ENCODE assay signal across 21 cellular contexts in the genomic region with DNA sequence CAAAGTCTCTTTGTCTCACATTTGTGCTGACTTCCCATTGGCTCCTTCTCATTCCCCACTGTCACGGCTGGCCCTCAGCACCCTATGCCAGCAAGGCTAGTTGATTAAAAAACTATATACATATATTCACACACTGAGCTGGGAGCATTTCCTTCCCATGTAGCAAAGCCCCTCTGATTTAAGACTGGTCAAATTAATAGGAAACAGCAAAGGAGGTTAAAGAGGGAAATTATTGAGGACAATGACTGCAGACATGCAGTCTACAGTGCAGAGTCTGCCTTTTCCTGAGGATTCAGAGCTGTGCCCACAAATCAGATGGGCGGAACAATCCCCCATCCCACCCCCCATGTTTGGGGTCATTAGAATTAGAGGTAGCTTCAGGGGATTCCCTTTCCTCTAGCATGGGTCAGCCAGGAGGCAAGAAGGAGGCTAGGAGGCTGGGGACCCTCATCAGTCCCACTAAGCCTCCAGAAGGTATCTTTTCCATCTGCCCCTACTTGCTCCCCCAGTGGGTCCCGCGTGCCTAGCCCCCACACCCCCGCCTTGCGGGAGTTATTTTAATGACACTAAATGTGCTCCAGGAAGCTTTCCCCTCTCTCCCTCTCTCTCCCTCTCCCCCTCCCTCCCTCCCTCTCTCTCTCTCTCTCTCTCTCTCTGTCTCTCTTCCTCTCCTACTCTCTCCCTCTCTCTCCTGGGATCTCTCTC. TPM values are rescaled to one million over a fixed set of nuclear protein-coding genes. Genes with fewer than 3 reads are reported as not detected.
DNase-seq lines count a peak whose midpoint lies in the region; ATAC-seq and TF ChIP-seq lines count a peak whose summit lies in the region.
"Had no signal": no experiment of that assay in that cellular context is flagged by ENCODE, and none has a peak within 500 bp of the region (broad histone marks: within the 10 kb centered on the region; RNA-seq: fewer than 3 reads in every experiment).

No MANE protein-coding gene starts in this region.

- no peak for TF ChIP-seq CTCF in esophagus muscularis mucosa (IDR thresholded peaks at IDR 0.05)

- no peak overlapping the region for H3K4me3 ChIP-seq in H7 (ENCODE audit: insufficient read depth, low read depth, low read length)
- no peak overlapping the region for H3K4me3 ChIP-seq in esophagus muscularis mucosa
- H3K4me3 ChIP-seq: Peyer's patch had no signal

- TF ChIP-seq POLR2A in esophagus muscularis mucosa (IDR thresholded peaks at IDR 0.05; ENCODE audit: low read depth): no peak

- no peak for ATAC-seq in HG03039 (IDR thresholded peaks at IDR 0.05; ENCODE audit: unreplicated experiment)
- ATAC-seq in HG03460 (IDR thresholded peaks at IDR 0.05; ENCODE audit: unreplicated experiment): no peak
- ATAC-seq: HepG2 had no signal

- DNase-seq in NCI-H82 (lab: John Stamatoyannopoulos, UW) (peak; percentile 50), NCI-H82 treated with DMSO at 0.1 percent for 48 hours (lab: John Stamatoyannopoulos, UW; ENCODE audit: unreplicated experiment) (no peak), H7 (peak; percentile 41), esophagus muscularis mucosa (ENCODE audit: extremely low spot score) (peak; percentile 62), retina (peak; percentile 14)
- no peak for DNase-seq in activated naive CD4-positive, alpha-beta T cell treated with anti-CD3 and anti-CD28 coated beads, Interleukin-2, amount 50 U/mL, for 16 hours
- DNase-seq: C1 segment of cervical spinal cord; CD8-positive, alpha-beta memory T cell; DMS79 treated with DMSO at 0.1 percent for 48 hours; HCEC 1CT; KBM-7; MV-4-11; NCI-H187 treated with DMSO at 0.1 percent for 48 hours; NCI-H345; NCI-H524 treated with DMSO at 0.1 percent for 48 hours; NK-92 treated with Interleukin-12 subunit alpha and Interleukin-12 subunit beta, amount 100 ng/mL, for 24 hours; Peyer's patch had no signal

- no peak for TF ChIP-seq EP300 in esophagus muscularis mucosa (IDR thresholded peaks at IDR 0.05)

- no peaks in the 10 kb centered on the region for H3K9me3 ChIP-seq in esophagus muscularis mucosa
- H3K9me3 ChIP-seq: Peyer's patch had no signal

- intact Hi-C loops in esophagus muscularis mucosa (cut with DNase I): no loop called here

- 8% methylated on average over 5 of the region's 6 CpGs for WGBS in esophagus muscularis mucosa

- peaks cover 0 to 40% (median 19%) of the 10 kb centered on the region in 4 donors for H3K4me1 ChIP-seq in esophagus muscularis mucosa
- H3K4me1 ChIP-seq: Peyer's patch had no signal

- H3K27me3 ChIP-seq in H7 (ENCODE audit: control insufficient read depth, insufficient read depth, low read length): peaks cover 100% of the 10 kb centered on the region
- H3K27me3 ChIP-seq in esophagus muscularis mucosa: peaks cover 4 to 100% (median 78%) of the 10 kb centered on the region in 4 donors

- no peak overlapping the region for H3K27ac ChIP-seq in esophagus muscularis mucosa (replicated peaks in 1 of 4)
- H3K27ac ChIP-seq: Peyer's patch had no signal

- H3K36me3 ChIP-seq in H7 (replicated peaks; ENCODE audit: control insufficient read depth, insufficient read depth, low read length) (no peaks in the 10 kb centered on the region), esophagus muscularis mucosa (no peaks in the 10 kb centered on the region)
- H3K36me3 ChIP-seq: Peyer's patch had no signal

RNA-seq across cellular contexts. Expression of gene DLX6, which starts 9.8 kb away (rescaled TPM):
- total RNA-seq in H7 (2014; rRNA removed; shearing (Covaris generic)): not detected in 2 replicates
- not detected for total RNA-seq in esophagus muscularis mucosa
- total RNA-seq: CD8-positive, alpha-beta memory T cell; G401; Peyer's patch had no signal

RNA-seq across cellular contexts. Expression of gene DLX5, which starts 29.1 kb away (rescaled TPM):
- total RNA-seq in H7 (2014; rRNA removed; shearing (Covaris generic)): not detected in 2 replicates
- under 1 TPM in 2 of 4 donors, not detected in 2; 0.17 to 0.26 TPM for total RNA-seq in esophagus muscularis mucosa
- total RNA-seq: CD8-positive, alpha-beta memory T cell; G401; HepG2; Peyer's patch had no signal

Comparison
In these comparisons a context has a peak if more than half of its experiments do, and no peak if none do; other contexts are left out.
1. DNase-seq: peak in NCI-H82 (single experiment), H7 (single experiment), esophagus muscularis mucosa (single experiment) and retina (single experiment); none in NCI-H82 treated with DMSO at 0.1 percent for 48 hours (single experiment) and activated naive CD4-positive, alpha-beta T cell treated with anti-CD3 and anti-CD28 coated beads, Interleukin-2, amount 50 U/mL, for 16 hours (single experiment).